11 cellular contexts compared by ENCODE assay signal in genomic region chr12:179885-180284, GRCh38. TPM values are rescaled to one million over a fixed set of nuclear protein-coding genes. Genes with fewer than 3 reads are reported as not detected.
"Had no signal": no experiment of that assay in that cellular context is flagged by ENCODE, and none has a peak within 500 bp of the region (broad histone marks: within the 10 kb centered on the region; RNA-seq: fewer than 3 reads in every experiment).

No MANE protein-coding gene starts in this region.

- H3K4me3 ChIP-seq: breast epithelium, stomach, transverse colon had no signal

- DNase-seq: activated gamma-delta T cell; activated naive CD8-positive, alpha-beta T cell treated with anti-CD3 and anti-CD28 coated beads for 36 hours; activated T-cell treated with anti-CD3 and anti-CD28 coated beads, Interleukin-2, amount 50 U/mL, for 4 hours; kidney glomerular epithelial cell; naive thymus-derived CD4-positive, alpha-beta T cell; stimulated activated CD4-positive, alpha-beta T cell treated with anti-CD3 and anti-CD28 coated beads, Interleukin-2, amount 100 ng/mL, for 48 hours had no signal

- H3K36me3 ChIP-seq: breast epithelium, stomach, transverse colon had no signal

- H3K27me3 ChIP-seq: transverse colon had no signal

- H3K9me3 ChIP-seq: breast epithelium, stomach, transverse colon had no signal

- H3K4me1 ChIP-seq: breast epithelium had no signal

- ATAC-seq: activated T-cell treated with anti-CD3 and anti-CD28 coated beads, Interleukin-2, amount 50 U/mL, for 4 hours had no signal

RNA-seq across cellular contexts. Expression of gene SLC6A12, which starts 34.1 kb away (rescaled TPM):
- total RNA-seq: activated naive CD8-positive, alpha-beta T cell treated with anti-CD3 and anti-CD28 coated beads for 36 hours; lung microvascular endothelial cell; pulmonary artery endothelial cell had no signal
- polyA plus RNA-seq: naive thymus-derived CD4-positive, alpha-beta T cell had no signal
